8 cellular contexts compared by ENCODE assay signal in genomic region chr6:24918641-24919403, GRCh38. TPM values are rescaled to one million over a fixed set of nuclear protein-coding genes. Genes with fewer than 3 reads are reported as not detected.
DNase-seq lines count a peak whose midpoint lies in the region; ATAC-seq and TF ChIP-seq lines count a peak whose summit lies in the region.

No MANE protein-coding gene starts in this region.

- no peak for TF ChIP-seq CTCF in OCI-LY1 (IDR thresholded peaks at IDR 0.05; ENCODE audit: low read length)
- no peak for TF ChIP-seq CTCF in adrenal gland (IDR thresholded peaks at IDR 0.05)

- H3K36me3 Mint-ChIP-seq in memory B cell, result peaks cover 43% of the 10 kb centered on the region

- H3K27ac Mint-ChIP-seq in memory B cell, result peak overlapping the region; percentile 83

- H3K9me3 ChIP-seq in OCI-LY1 (ENCODE audit: low read length) (no peaks in the 10 kb centered on the region), adrenal gland (replicated peaks in 1 of 3) (no peaks in the 10 kb centered on the region)

- peak overlapping the region; percentile 72 for H3K4me3 Mint-ChIP-seq in memory B cell

- no peak overlapping the region; the same call in 1 of the 2 replicates for H3K9ac ChIP-seq in OCI-LY1 (ENCODE audit: low read length)

- no peaks in the 10 kb centered on the region for H3K79me2 ChIP-seq in OCI-LY1 (ENCODE audit: insufficient read depth, low read length)

- no peaks in the 10 kb centered on the region for H3K9me3 Mint-ChIP-seq in memory B cell

- no peaks in the 10 kb centered on the region for H3K9me2 ChIP-seq in OCI-LY1 (ENCODE audit: low read depth, low read length)

- peak overlapping the region; percentile 28 for H3K4me2 ChIP-seq in OCI-LY1 (ENCODE audit: low read length)

- peak; percentile 70 for DNase-seq in DMS153 (lab: John Stamatoyannopoulos, UW)
- no peak for DNase-seq in memory B cell (ENCODE audit: low spot score in 2 of 2)
- no peak for DNase-seq in NCI-H1930 (lab: John Stamatoyannopoulos, UW)
- no peak for DNase-seq in SW480 (ENCODE audit: low spot score)
- DNase-seq in GDM1 (lab: John Stamatoyannopoulos, UW), result no peak
- no peak for DNase-seq in adrenal gland

- H2AFZ ChIP-seq in OCI-LY1 (ENCODE audit: low read length), result no peak overlapping the region

- H3K4me1 ChIP-seq in OCI-LY1 (ENCODE audit: insufficient read depth, low read length, severe bottlenecking) (peaks cover 40% of the 10 kb centered on the region), adrenal gland (replicated peaks in 1 of 2) (no peaks in the 10 kb centered on the region)

- no peaks in the 10 kb centered on the region for H3K27me3 Mint-ChIP-seq in memory B cell

- H4K20me1 ChIP-seq in OCI-LY1 (ENCODE audit: insufficient read depth, low read length), result no peaks in the 10 kb centered on the region

- peak; percentile 24 for ATAC-seq in HG02763 (IDR thresholded peaks at IDR 0.05; ENCODE audit: unreplicated experiment)
- peak; percentile 73 for ATAC-seq in memory B cell (ENCODE audit: low read depth)

- intact Hi-C loops in adrenal gland (cut with DNase I), result no loop called here

- H3K27ac ChIP-seq in OCI-LY1 (ENCODE audit: low read depth, low read length, poor library complexity, severe bottlenecking) (peak overlapping the region; percentile 67), adrenal gland (no peak overlapping the region)

- no peak for TF ChIP-seq POLR2A in adrenal gland (IDR thresholded peaks at IDR 0.05)

- no peaks in the 10 kb centered on the region for H3F3A ChIP-seq in OCI-LY1 (ENCODE audit: insufficient read depth, low read length)

- H3K27me3 ChIP-seq in OCI-LY1 (ENCODE audit: insufficient read depth, low read length) (no peaks in the 10 kb centered on the region), adrenal gland (no peaks in the 10 kb centered on the region)

- H3K4me1 Mint-ChIP-seq in memory B cell, result peaks cover 72% of the 10 kb centered on the region

- H3K4me3 ChIP-seq in OCI-LY1 (ENCODE audit: low read depth, low read length, poor library complexity, severe bottlenecking) (peak overlapping the region; percentile 4), adrenal gland (no peak overlapping the region)

- H3K36me3 ChIP-seq in OCI-LY1 (ENCODE audit: insufficient read depth, low read length) (no peaks in the 10 kb centered on the region; the same call in 1 of the 2 replicates), adrenal gland (replicated peaks in 1 of 2) (no peaks in the 10 kb centered on the region)

- 66 to 73% (median 71%) methylated on average over 5 of the region's 5 CpGs for WGBS in adrenal gland, 4 donors

RNA-seq across cellular contexts. Expression of gene RIPOR2, which starts 16.9 kb away (rescaled TPM):
- total RNA-seq in adrenal gland, result 10 to 100 TPM in 1 of 8 donors, 1 to 10 TPM in 7; 2.6 to 16.2 (median 4.3) TPM
- polyA plus RNA-seq in adrenal gland, result 1 to 10 TPM; 1.7 to 4.3 (median 2.3) TPM
